16 cellular contexts compared by ENCODE assay signal in genomic region chr6:138467901-138468300, GRCh38.
"Had no signal": no experiment of that assay in that cellular context is flagged by ENCODE, and none has a peak within 500 bp of the region (broad histone marks: within the 10 kb centered on the region; RNA-seq: fewer than 3 reads in every experiment).

No MANE protein-coding gene starts in this region.

- H3K36me3 ChIP-seq: cardiac muscle cell had no signal

- H3K27me3 ChIP-seq: cardiac muscle cell, dorsolateral prefrontal cortex had no signal

- H3K27ac Mint-ChIP-seq: activated naive CD4-positive, alpha-beta T cell treated with anti-CD3 and anti-CD28 coated beads for 36 hours; activated naive CD8-positive, alpha-beta T cell treated with anti-CD3 and anti-CD28 coated beads, Interleukin-2, amount 50 U/mL, for 24 hours; activated T-helper 2 cell treated with anti-CD3 and anti-CD28 coated beads, Interferon-gamma antibody, Interleukin-2, Interleukin-4, amounts not matched to agents 10 μg/mL and 5 μg/mL and 100 μg/mL, durations not matched to agents 14 hours and 24 hours and 36 hours; endodermal cell; nephron had no signal

- H3K27ac ChIP-seq: cardiac muscle cell, dorsolateral prefrontal cortex had no signal

- H3K4me1 Mint-ChIP-seq: endodermal cell, nephron had no signal

- ATAC-seq: activated naive CD8-positive, alpha-beta T cell treated with anti-CD3 and anti-CD28 coated beads, Interleukin-2, amount 50 U/mL, for 24 hours; right cardiac atrium; stimulated activated naive CD8-positive, alpha-beta T cell treated with anti-CD3 and anti-CD28 coated beads, Interleukin-15, Interleukin-2, amounts not matched to agents 100 U/mL and 50 U/mL, for 24 hours had no signal

- DNase-seq: activated CD4-positive, alpha-beta T cell treated with anti-CD3 and anti-CD28 coated beads for 1 hour; activated CD4-positive, alpha-beta T cell treated with anti-CD3 and anti-CD28 coated beads, Interleukin-2, amount 50 U/mL, for 48 hours; activated naive CD4-positive, alpha-beta T cell treated with anti-CD3 and anti-CD28 coated beads for 36 hours; activated naive CD8-positive, alpha-beta T cell treated with anti-CD3 and anti-CD28 coated beads, Interleukin-2, amount 50 U/mL, for 24 hours; aorta; dorsolateral prefrontal cortex; endodermal cell; hypothalamus; mesendoderm; nucleus accumbens; right cardiac atrium; stimulated activated naive CD8-positive, alpha-beta T cell treated with anti-CD3 and anti-CD28 coated beads, Interleukin-15, Interleukin-2, amounts not matched to agents 100 U/mL and 50 U/mL, for 24 hours; T-helper 9 cell had no signal

- H3K9me3 Mint-ChIP-seq: activated naive CD4-positive, alpha-beta T cell treated with anti-CD3 and anti-CD28 coated beads for 36 hours; activated naive CD8-positive, alpha-beta T cell treated with anti-CD3 and anti-CD28 coated beads, Interleukin-2, amount 50 U/mL, for 24 hours; activated T-helper 2 cell treated with anti-CD3 and anti-CD28 coated beads, Interferon-gamma antibody, Interleukin-2, Interleukin-4, amounts not matched to agents 10 μg/mL and 5 μg/mL and 100 μg/mL, durations not matched to agents 14 hours and 24 hours and 36 hours; endodermal cell; nephron had no signal

- H3K4me3 Mint-ChIP-seq: activated naive CD4-positive, alpha-beta T cell treated with anti-CD3 and anti-CD28 coated beads for 36 hours; activated naive CD8-positive, alpha-beta T cell treated with anti-CD3 and anti-CD28 coated beads, Interleukin-2, amount 50 U/mL, for 24 hours; endodermal cell; nephron had no signal

- H3K4me3 ChIP-seq: cardiac muscle cell, dorsolateral prefrontal cortex had no signal

- H3K27me3 Mint-ChIP-seq: activated naive CD8-positive, alpha-beta T cell treated with anti-CD3 and anti-CD28 coated beads, Interleukin-2, amount 50 U/mL, for 24 hours had no signal
